In the genomic region with DNA sequence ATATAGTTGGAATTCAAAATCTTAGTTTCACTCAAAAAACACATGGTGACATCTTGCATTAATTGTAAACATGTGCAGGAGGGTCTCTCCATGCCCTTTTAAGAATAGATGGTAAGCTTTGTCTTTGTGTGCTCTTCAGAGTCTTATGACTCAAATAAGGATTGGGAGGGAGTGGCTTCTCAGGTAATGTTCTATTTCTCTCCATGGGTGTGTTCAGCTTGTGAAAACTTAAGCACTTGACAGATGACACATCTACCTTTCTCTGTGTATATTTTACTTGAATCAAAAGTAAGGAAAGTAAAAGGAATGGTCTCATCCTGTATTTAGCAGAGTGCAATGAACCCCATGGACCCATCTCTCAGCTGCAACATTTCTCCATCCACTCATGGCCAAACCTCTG, we compare ENCODE assay signal across 26 cellular contexts.
"Had no signal": no experiment of that assay in that cellular context is flagged by ENCODE, and none has a peak within 500 bp of the region (broad histone marks: within the 10 kb centered on the region; RNA-seq: fewer than 3 reads in every experiment).

No MANE protein-coding gene starts in this region.

- DNase-seq: activated CD4-positive, alpha-beta T cell treated with anti-CD3 and anti-CD28 coated beads for 4 hours; activated CD4-positive, alpha-beta T cell treated with anti-CD3 and anti-CD28 coated beads, Interleukin-2, amount 50 U/mL, for 4 hours; activated naive CD4-positive, alpha-beta T cell; activated T-cell treated with anti-CD3 and anti-CD28 coated beads for 4 hours; activated T-cell treated with anti-CD3 and anti-CD28 coated beads, Interleukin-2, amount 50 U/mL, for 72 hours; gastrocnemius medialis; head of caudate nucleus; hypothalamus; immature natural killer cell; left lung; nephron progenitor cell; sigmoid colon; small intestine; stimulated activated CD4-positive, alpha-beta T cell treated with anti-CD3 and anti-CD28 coated beads, Interleukin-1b, Interleukin-23, amount 100 ng/mL, for 48 hours; stimulated activated CD4-positive, alpha-beta T cell treated with anti-CD3 and anti-CD28 coated beads, Interleukin-4, amount 100 ng/mL, for 4 hours; stimulated activated CD8-positive, alpha-beta memory T cell treated with anti-CD3 and anti-CD28 coated beads, Interleukin-4, amount 100 ng/mL, for 48 hours; stomach; SW 1271; T-helper 9 cell had no signal

- ATAC-seq: activated naive CD4-positive, alpha-beta T cell treated with anti-CD3 and anti-CD28 coated beads, Interleukin-2, amount 50 U/mL, for 72 hours; activated T-cell treated with anti-CD3 and anti-CD28 coated beads, Interleukin-2, amount 50 U/mL, for 72 hours; gastrocnemius medialis; left lung; stimulated activated memory B cell treated with anti-CD40 and anti-IgM and Interleukin-4, amounts not matched to agents 10 μg/mL and 1 μg/mL and 100 μg/mL, for 72 hours had no signal

- H3K4me3 ChIP-seq: gastrocnemius medialis, left lung, lung, sigmoid colon, stomach, suprapubic skin, tibial nerve had no signal

- H3K36me3 ChIP-seq: gastrocnemius medialis, left lung, neutrophil had no signal

- H3K27ac ChIP-seq: gastrocnemius medialis, left lung, neutrophil, stomach, suprapubic skin, tibial nerve, VCaP had no signal

- H3K9me3 ChIP-seq: gastrocnemius medialis, left lung, neutrophil, sigmoid colon, stomach, suprapubic skin, tibial nerve had no signal

- H3K27me3 ChIP-seq: gastrocnemius medialis, left lung, neutrophil, sigmoid colon, stomach, suprapubic skin, tibial nerve had no signal
